In the genomic region with DNA sequence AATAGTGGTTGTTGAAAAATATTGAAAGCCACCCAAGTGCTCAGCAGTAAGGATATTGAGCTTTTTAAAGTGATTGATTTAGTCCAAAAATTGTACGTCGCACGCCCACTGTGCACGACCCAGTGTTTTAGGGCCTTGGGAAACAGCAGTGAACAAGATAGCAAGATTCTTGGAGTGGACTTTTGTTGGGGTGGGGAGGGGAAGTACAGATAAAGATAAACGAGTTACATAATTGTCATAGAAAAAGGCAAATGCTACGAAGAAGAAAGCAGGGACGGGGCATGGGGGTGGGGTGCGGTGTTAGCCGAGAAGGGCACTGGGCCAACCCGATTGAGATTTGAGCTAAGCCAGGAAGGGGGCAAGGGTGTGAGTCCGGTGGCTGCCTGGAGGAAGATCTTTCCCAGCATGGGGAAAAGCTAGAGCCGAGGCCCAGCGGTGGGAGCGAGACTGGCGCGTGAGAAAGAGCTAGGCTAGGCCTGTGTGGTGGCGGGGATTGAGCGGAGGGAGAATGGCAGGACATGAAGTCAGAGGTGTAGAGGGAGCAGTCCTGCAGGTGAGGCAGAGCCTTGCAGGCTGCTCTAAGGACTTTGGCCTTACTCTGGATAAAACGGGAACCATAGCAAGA, we compare ENCODE assay signal across 8 cellular contexts. TPM values are rescaled to one million over a fixed set of nuclear protein-coding genes. Genes with fewer than 3 reads are reported as not detected.
DNase-seq lines count a peak whose midpoint lies in the region; ATAC-seq and TF ChIP-seq lines count a peak whose summit lies in the region.

No MANE protein-coding gene starts in this region.

- no peak overlapping the region for H2BK5ac ChIP-seq in mesenchymal stem cell (ENCODE audit: low read depth, low read length, poor library complexity, severe bottlenecking)

- no peak for TF ChIP-seq POLR2A in testis (IDR thresholded peaks at IDR 0.05)

- peak; percentile 45 to 48 for DNase-seq in NOMO-1 (lab: John Stamatoyannopoulos, UW; ENCODE audit: unreplicated experiment in 2 of 2)
- no peak for DNase-seq in NOMO-1 treated with dmso at 0.1 percent for 144 hours (lab: John Stamatoyannopoulos, UW; ENCODE audit: unreplicated experiment)
- peak; percentile 65 for DNase-seq in mesenchymal stem cell
- peak; percentile 51 for DNase-seq in testis
- no peak for DNase-seq in NCI-H1092 treated with DMSO at 0.1 percent for 48 hours (lab: John Stamatoyannopoulos, UW)

- no peak overlapping the region for H3K23ac ChIP-seq in mesenchymal stem cell (ENCODE audit: low read length in 2 of 2)

- H3K79me1 ChIP-seq in mesenchymal stem cell (replicated peaks; ENCODE audit: low read length, poor library complexity, severe bottlenecking) = peaks cover 9% of the 10 kb centered on the region

- no peak for TF ChIP-seq CTCF in WI38 (IDR thresholded peaks at IDR 0.05; ENCODE audit: low read depth, low read length)
- peak in 1 of 3 experiments; percentile 17 for TF ChIP-seq CTCF in testis (IDR thresholded peaks at IDR 0.05)

- peak overlapping the region; percentile 68 for H2AFZ ChIP-seq in mesenchymal stem cell (ENCODE audit: low read depth, low read length)

- peak; percentile 27 for ATAC-seq in HG03520 (IDR thresholded peaks at IDR 0.05; ENCODE audit: unreplicated experiment)

- H4K8ac ChIP-seq in mesenchymal stem cell (ENCODE audit: low read length) = peak overlapping the region; percentile 19

- H3K9me3 ChIP-seq in ectodermal cell (ENCODE audit: control insufficient read depth, low read length) (no peaks in the 10 kb centered on the region), mesenchymal stem cell (ENCODE audit: control insufficient read depth, low read length) (no peaks in the 10 kb centered on the region), testis (no peaks in the 10 kb centered on the region)

- H2BK12ac ChIP-seq in mesenchymal stem cell (ENCODE audit: low read length in 2 of 2) = peak overlapping the region in 1 of 2 experiments; percentile 33

- H2BK15ac ChIP-seq in mesenchymal stem cell (ENCODE audit: low read depth, poor library complexity, severe bottlenecking) = no peak overlapping the region

- H3K4me2 ChIP-seq in mesenchymal stem cell (ENCODE audit: low read length, poor library complexity, severe bottlenecking) = peak overlapping the region; percentile 79

- H3K18ac ChIP-seq in mesenchymal stem cell (ENCODE audit: low read depth in 1 of 2, low read length in 2 of 2) = peak overlapping the region; percentile 91 to 99

- WGBS in ectodermal cell, 2 experiments = 2% methylated on average over 19 of the region's 19 CpGs
- 3% methylated on average over 19 of the region's 19 CpGs for WGBS in mesenchymal stem cell
- WGBS in testis, 2 donors = 0 to 1% methylated on average over 19 of the region's 19 CpGs

- peak overlapping the region in 1 of 2 experiments; percentile 53 for H3K14ac ChIP-seq in mesenchymal stem cell (ENCODE audit: low read length in 2 of 2)

- H3K4ac ChIP-seq in mesenchymal stem cell (ENCODE audit: low read depth in 1 of 2, low read length in 2 of 2) = peak overlapping the region; percentile 24 to 81

- H3K4me3 ChIP-seq in WI38 (ENCODE audit: low read depth, low read length) = peak overlapping the region; percentile 76
- H3K4me3 ChIP-seq in ectodermal cell (ENCODE audit: insufficient read depth, low read depth, low read length) = peak overlapping the region; percentile 86
- peak overlapping the region; percentile 68 to 85 for H3K4me3 ChIP-seq in mesenchymal stem cell (ENCODE audit: insufficient read depth in 1 of 2, low read depth in 1 of 2, low read length in 2 of 2)
- peak overlapping the region; percentile 68 to 80 for H3K4me3 ChIP-seq in testis

- H2AK5ac ChIP-seq in mesenchymal stem cell (ENCODE audit: low read length, severe bottlenecking) = no peak overlapping the region

- H3K27ac ChIP-seq in ectodermal cell (ENCODE audit: insufficient read depth, low read depth, low read length, poor library complexity, severe bottlenecking) (peak overlapping the region; percentile 87), mesenchymal stem cell (ENCODE audit: low read length, poor library complexity, severe bottlenecking) (peak overlapping the region; percentile 97), testis (peak overlapping the region; percentile 97 to 98)

- H3K4me1 ChIP-seq in ectodermal cell (ENCODE audit: control insufficient read depth, insufficient read depth, low read length) (peaks cover 4% of the 10 kb centered on the region), mesenchymal stem cell (ENCODE audit: control insufficient read depth, insufficient read depth, low read depth, low read length) (peaks cover 7% of the 10 kb centered on the region), testis (peaks cover 15% of the 10 kb centered on the region)

- no peak overlapping the region for H2BK120ac ChIP-seq in mesenchymal stem cell (ENCODE audit: low read depth, low read length)

- no peak overlapping the region for H4K91ac ChIP-seq in mesenchymal stem cell (ENCODE audit: low read length)

- intact Hi-C loops in testis (cut with DNase I; ENCODE audit: low total_unique reads) = no loop called here

- H3K36me3 ChIP-seq in ectodermal cell (ENCODE audit: control insufficient read depth, insufficient read depth, low read length) (peaks cover 9% of the 10 kb centered on the region), mesenchymal stem cell (ENCODE audit: control insufficient read depth in 1 of 2, insufficient read depth in 2 of 2, low read depth in 1 of 2, low read length in 2 of 2) (peaks cover 12 to 30% of the 10 kb centered on the region in 2 experiments), testis (ENCODE audit: low read depth, missing control alignments) (no peaks in the 10 kb centered on the region)

- H3K27me3 ChIP-seq in ectodermal cell (ENCODE audit: control insufficient read depth, insufficient read depth, low read length, poor library complexity, severe bottlenecking) (peaks cover 3% of the 10 kb centered on the region), mesenchymal stem cell (ENCODE audit: control insufficient read depth in 1 of 2, insufficient read depth in 1 of 2, low read length in 2 of 2) (peaks cover 7 to 13% of the 10 kb centered on the region in 2 experiments), testis (no peaks in the 10 kb centered on the region)

- peak overlapping the region; percentile 99 for H3K9ac ChIP-seq in mesenchymal stem cell (ENCODE audit: low read length)

RNA-seq across cellular contexts. Expression of a gene that starts 0.5 kb away (rescaled TPM):
- polyA plus RNA-seq in ectodermal cell (2013, experiment 1 of 4) = 17.3 TPM
- 9.9 TPM for polyA plus RNA-seq in ectodermal cell (2013, experiment 2 of 4)
- polyA plus RNA-seq in ectodermal cell (2013, experiment 3 of 4) = 10.6 TPM
- 10.0 TPM for polyA plus RNA-seq in ectodermal cell (2013, experiment 4 of 4)
- polyA plus RNA-seq in mesenchymal stem cell (2013, experiment 1 of 2) = 4.0 TPM
- 5.2 TPM for polyA plus RNA-seq in mesenchymal stem cell (2013, experiment 2 of 2)
- total RNA-seq in testis = 10 to 100 TPM; 14.6 to 15.1 TPM
- polyA plus RNA-seq in testis (ENCODE audit: insufficient read depth, low read depth, low replicate concordance) = 16.4 TPM

RNA-seq across cellular contexts. Expression of a gene that starts 0.7 kb away (rescaled TPM):
- polyA plus RNA-seq in ectodermal cell (2013, experiment 1 of 4) = 19.8 TPM
- 24.0 TPM for polyA plus RNA-seq in ectodermal cell (2013, experiment 2 of 4)
- polyA plus RNA-seq in ectodermal cell (2013, experiment 3 of 4) = 14.5 TPM
- 15.6 TPM for polyA plus RNA-seq in ectodermal cell (2013, experiment 4 of 4)
- 11.6 TPM for polyA plus RNA-seq in mesenchymal stem cell (2013, experiment 1 of 2)
- polyA plus RNA-seq in mesenchymal stem cell (2013, experiment 2 of 2) = 11.5 TPM
- 10 to 100 TPM; 13.8 to 17.0 TPM for total RNA-seq in testis
- polyA plus RNA-seq in testis (ENCODE audit: insufficient read depth, low read depth, low replicate concordance) = 18.4 TPM

RNA-seq across cellular contexts. Expression of a gene that starts 25.9 kb away (rescaled TPM):
- polyA plus RNA-seq in ectodermal cell (2013, experiment 1 of 4) = 10.8 TPM
- 11.7 TPM for polyA plus RNA-seq in ectodermal cell (2013, experiment 2 of 4)
- 9.2 TPM for polyA plus RNA-seq in ectodermal cell (2013, experiment 3 of 4)
- 11.1 TPM for polyA plus RNA-seq in ectodermal cell (2013, experiment 4 of 4)
- 35.4 TPM for polyA plus RNA-seq in mesenchymal stem cell (2013, experiment 1 of 2)
- polyA plus RNA-seq in mesenchymal stem cell (2013, experiment 2 of 2) = 33.7 TPM
- 10 to 100 TPM; 29.3 to 31.3 TPM for total RNA-seq in testis
- 28.8 TPM for polyA plus RNA-seq in testis (ENCODE audit: insufficient read depth, low read depth, low replicate concordance)

Comparison
In these comparisons a context has a peak if more than half of its experiments do, and no peak if none do; other contexts are left out.
1. DNase-seq: peak in NOMO-1 (2 of 2), mesenchymal stem cell (single experiment) and testis (single experiment); none in NOMO-1 treated with dmso at 0.1 percent for 144 hours (single experiment) and NCI-H1092 treated with DMSO at 0.1 percent for 48 hours (single experiment).
2. Peak in every context shown above with its lines, with median percentiles within 50 percentile points of each other: H3K4me3 ChIP-seq and H3K27ac ChIP-seq.